30 cellular contexts compared by ENCODE assay signal in the genomic region with DNA sequence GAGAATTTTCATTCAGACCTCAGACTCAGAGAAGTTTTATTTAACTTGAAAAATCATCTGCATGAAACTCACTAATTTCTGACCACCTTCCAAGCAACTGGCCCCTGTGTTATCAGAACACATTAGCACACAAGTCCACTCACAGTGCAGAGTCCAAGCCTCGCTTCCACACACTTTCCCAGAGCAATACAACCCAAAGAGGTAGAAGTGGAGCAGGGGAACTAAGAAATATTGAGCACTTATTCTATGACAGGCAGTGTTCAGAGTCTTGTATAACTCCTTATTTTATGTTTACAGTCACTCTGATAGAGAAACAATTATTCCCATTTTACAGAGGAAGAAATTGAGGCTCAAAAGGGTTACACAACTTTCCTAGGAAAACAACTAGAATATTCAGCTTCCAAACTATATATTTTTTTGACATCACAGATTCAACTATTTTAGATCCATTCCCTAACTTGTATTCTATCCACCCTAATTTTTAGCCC. TPM values are rescaled to one million over a fixed set of nuclear protein-coding genes. Genes with fewer than 3 reads are reported as not detected.
DNase-seq lines count a peak whose midpoint lies in the region; ATAC-seq, FAIRE-seq and TF ChIP-seq lines count a peak whose summit lies in the region.
"Had no signal": no experiment of that assay in that cellular context is flagged by ENCODE, and none has a peak within 500 bp of the region (broad histone marks: within the 10 kb centered on the region; RNA-seq: fewer than 3 reads in every experiment).

No MANE protein-coding gene starts in this region.

- peaks cover 27% of the 10 kb centered on the region for H3K4me1 Mint-ChIP-seq in activated CD8-positive, alpha-beta memory T cell treated with anti-CD3 and anti-CD28 coated beads, Interleukin-2, amount 10 ng/mL, durations not matched to agents 7 days and 5 days

- FAIRE-seq in K562 (lab: Jason Lieb, UNC) = no peak
- FAIRE-seq: endometrium, TTC549 had no signal

- TF ChIP-seq POLR2A in K562 (conservative IDR thresholded peaks at IDR 0.05) = no peak

- H3K9ac ChIP-seq in K562 (ENCODE audit: insufficient read depth in 1 of 2, low read depth in 2 of 2, low read length in 2 of 2) = no peak overlapping the region
- H3K9ac ChIP-seq: SK-N-SH had no signal

- BruUV-seq in K562 (replicated peaks; lab: Mats Ljungman, UMichigan) = no TSS peak

- no peak for ATAC-seq in activated CD8-positive, alpha-beta memory T cell treated with anti-CD3 and anti-CD28 coated beads, Interleukin-2, amount 10 ng/mL, durations not matched to agents 7 days and 5 days
- ATAC-seq in K562 (no peak), left lobe of liver (peak; percentile 82), upper lobe of right lung (no peak)
- ATAC-seq: activated CD4-positive, CD25-positive, alpha-beta regulatory T cell treated with anti-CD3 and anti-CD28 coated beads, Interleukin-2, amount 50 U/mL, for 24 hours; body of pancreas; gastrocnemius medialis; stimulated activated naive B cell treated with anti-CD40 and anti-IgM and Interleukin-4, amounts not matched to agents 10 μg/mL and 1 μg/mL and 100 μg/mL, for 72 hours; T-helper 17 cell had no signal

- no peak overlapping the region for H3K4me3 Mint-ChIP-seq in activated CD8-positive, alpha-beta memory T cell treated with anti-CD3 and anti-CD28 coated beads, Interleukin-2, amount 10 ng/mL, durations not matched to agents 7 days and 5 days
- H3K4me3 Mint-ChIP-seq: activated naive CD4-positive, alpha-beta T cell treated with anti-CD3 and anti-CD28 coated beads, Interleukin-2, amount 10 ng/mL, durations not matched to agents 7 days and 5 days; CD4-positive, CD25-positive, alpha-beta regulatory T cell; stimulated activated naive B cell treated with anti-CD40 and anti-IgM and Interleukin-4, amounts not matched to agents 10 μg/mL and 1 μg/mL and 100 μg/mL, for 72 hours; T-helper 17 cell; type B pancreatic cell had no signal

- H3K9me3 ChIP-seq in K562 (replicated peaks; ENCODE audit: control insufficient read depth, insufficient read depth, low read depth, low read length) (no peaks in the 10 kb centered on the region), upper lobe of right lung (no peaks in the 10 kb centered on the region)
- H3K9me3 ChIP-seq: adrenal gland, body of pancreas, gastrocnemius medialis, SK-N-SH had no signal

- H3K36me3 Mint-ChIP-seq in activated CD8-positive, alpha-beta memory T cell treated with anti-CD3 and anti-CD28 coated beads, Interleukin-2, amount 10 ng/mL, durations not matched to agents 7 days and 5 days = peaks cover 2% of the 10 kb centered on the region
- H3K36me3 Mint-ChIP-seq: activated naive CD4-positive, alpha-beta T cell treated with anti-CD3 and anti-CD28 coated beads, Interleukin-2, amount 10 ng/mL, durations not matched to agents 7 days and 5 days; CD4-positive, CD25-positive, alpha-beta regulatory T cell; stimulated activated naive B cell treated with anti-CD40 and anti-IgM and Interleukin-4, amounts not matched to agents 10 μg/mL and 1 μg/mL and 100 μg/mL, for 72 hours; type B pancreatic cell had no signal

- H3K9me3 Mint-ChIP-seq in activated CD8-positive, alpha-beta memory T cell treated with anti-CD3 and anti-CD28 coated beads, Interleukin-2, amount 10 ng/mL, durations not matched to agents 7 days and 5 days (ENCODE audit: low read depth) = no peaks in the 10 kb centered on the region
- H3K9me3 Mint-ChIP-seq: activated naive CD4-positive, alpha-beta T cell treated with anti-CD3 and anti-CD28 coated beads, Interleukin-2, amount 10 ng/mL, durations not matched to agents 7 days and 5 days; activated T-helper 17 cell treated with anti-CD3 and anti-CD28 coated beads, Interleukin-2, amount 50 U/mL, for 72 hours; stimulated activated naive B cell treated with anti-CD40 and anti-IgM and Interleukin-4, amounts not matched to agents 10 μg/mL and 1 μg/mL and 100 μg/mL, for 72 hours; type B pancreatic cell had no signal

- DNase-seq in activated CD8-positive, alpha-beta memory T cell treated with anti-CD3 and anti-CD28 coated beads, Interleukin-2, amount 10 ng/mL, durations not matched to agents 7 days and 5 days = no peak
- no peak for DNase-seq in activated CD8-positive, alpha-beta memory T cell treated with anti-CD3 and anti-CD28 coated beads, Interleukin-2, amount 50 U/mL, for 4 hours
- DNase-seq in K562 (ENCODE audit: extremely low read depth in 1 of 4, low spot score in 3 of 4) = no peak
- no peak for DNase-seq in left lobe of liver (ENCODE audit: low spot score)
- DNase-seq in posterior cingulate gyrus = no peak
- no peak for DNase-seq in upper lobe of right lung
- no peak for DNase-seq in Ammon's horn (ENCODE audit: low spot score)
- no peak for DNase-seq in NCI-H187 (lab: John Stamatoyannopoulos, UW)
- DNase-seq: activated CD4-positive, alpha-beta T cell treated with anti-CD3 and anti-CD28 coated beads, Interleukin-2, amount 50 U/mL, for 4 hours; activated naive CD4-positive, alpha-beta T cell treated with anti-CD3 and anti-CD28 coated beads, Interleukin-2, amount 10 ng/mL, durations not matched to agents 7 days and 5 days; adrenal gland; body of pancreas; CD4-positive, CD25-positive, alpha-beta regulatory T cell; cerebellar nuclear complex; gastrocnemius medialis; H7; Kasumi-1; MV-4-11; NCI-H1436 treated with DMSO at 0.1 percent for 48 hours; NCI-H2107; SK-N-SH; stimulated activated naive B cell treated with anti-CD40 and anti-IgM and Interleukin-4, amounts not matched to agents 10 μg/mL and 1 μg/mL and 100 μg/mL, for 72 hours; substantia nigra; T-helper 17 cell had no signal

- no peak overlapping the region for H3K4me3 ChIP-seq in K562
- H3K4me3 ChIP-seq in upper lobe of right lung = no peak overlapping the region
- H3K4me3 ChIP-seq: adrenal gland, body of pancreas, gastrocnemius medialis had no signal

- peaks cover 3 to 10% of the 10 kb centered on the region in 2 experiments; a peak in 3 of 5 replicates for H3K27me3 ChIP-seq in K562 (ENCODE audit: control insufficient read depth in 2 of 2, insufficient read depth in 2 of 2, low read length in 2 of 2)
- H3K27me3 ChIP-seq in upper lobe of right lung = no peaks in the 10 kb centered on the region
- H3K27me3 ChIP-seq: body of pancreas, gastrocnemius medialis had no signal

- WGBS in K562 (ENCODE audit: insufficient coverage, low coverage, missing lambda C conversion rate) = 0% methylated on average over 1 of the region's 1 CpG

- no peak overlapping the region for H2AFZ ChIP-seq in K562 (ENCODE audit: low read depth, low read length)

- no peaks in the 10 kb centered on the region for H3K9me1 ChIP-seq in K562 (ENCODE audit: control insufficient read depth, insufficient read depth, low read length)

- H4K20me1 ChIP-seq in K562 (replicated peaks; ENCODE audit: control insufficient read depth, insufficient read depth, low read length) = no peaks in the 10 kb centered on the region

- in situ Hi-C loops in K562 (cut with MboI) = no loop called here

- H3K4me2 ChIP-seq in K562 (ENCODE audit: insufficient read depth, low read length) = no peak overlapping the region

- no peaks in the 10 kb centered on the region for H3K79me2 ChIP-seq in K562 (ENCODE audit: control insufficient read depth, insufficient read depth, low read length)

- no peak for TF ChIP-seq EP300 in K562 (IDR thresholded peaks at IDR 0.05; ENCODE audit: low read length)

- H3K27ac ChIP-seq in K562 (ENCODE audit: extremely low read depth, low read depth, low read length) = no peak overlapping the region
- no peak overlapping the region for H3K27ac ChIP-seq in upper lobe of right lung
- H3K27ac ChIP-seq: adrenal gland, body of pancreas had no signal

- H3K4me1 ChIP-seq in K562 (replicated peaks in 1 of 2; ENCODE audit: control insufficient read depth in 2 of 2, insufficient read depth in 2 of 2, low read length in 2 of 2) = no peaks in the 10 kb centered on the region
- no peaks in the 10 kb centered on the region for H3K4me1 ChIP-seq in upper lobe of right lung
- H3K4me1 ChIP-seq: adrenal gland, body of pancreas had no signal

- CTCF ChIA-PET in activated CD8-positive, alpha-beta memory T cell treated with anti-CD3 and anti-CD28 coated beads, Interleukin-2, amount 10 ng/mL, durations not matched to agents 7 days and 5 days (lab: Charles Lee) = interaction anchor here (0.9 to 1.6 kb wide), 3 partner anchors 14 to 241 kb away, joined by 3 to 7 read pairs (median 3); no protein-coding TSS in a partner anchor
- CTCF ChIA-PET in K562 (lab: Yijun Ruan, JAX; ENCODE audit: low intra/inter-chr PET ratio) = no interaction called here

- H3K27ac Mint-ChIP-seq in activated CD8-positive, alpha-beta memory T cell treated with anti-CD3 and anti-CD28 coated beads, Interleukin-2, amount 10 ng/mL, durations not matched to agents 7 days and 5 days = peak overlapping the region; percentile 86
- H3K27ac Mint-ChIP-seq: activated naive CD4-positive, alpha-beta T cell treated with anti-CD3 and anti-CD28 coated beads, Interleukin-2, amount 10 ng/mL, durations not matched to agents 7 days and 5 days; activated T-helper 17 cell treated with anti-CD3 and anti-CD28 coated beads, Interleukin-2, amount 50 U/mL, for 72 hours; stimulated activated naive B cell treated with anti-CD40 and anti-IgM and Interleukin-4, amounts not matched to agents 10 μg/mL and 1 μg/mL and 100 μg/mL, for 72 hours; type B pancreatic cell had no signal

- no peak for TF ChIP-seq CTCF in K562 (IDR thresholded peaks at IDR 0.05 in 2 of 3, conservative IDR thresholded peaks at IDR 0.05 in 1 of 3; ENCODE audit: insufficient read depth in 2 of 3, low read depth in 1 of 3, low read length in 3 of 3)
- TF ChIP-seq CTCF in upper lobe of right lung (IDR thresholded peaks at IDR 0.05) = no peak

- no peaks in the 10 kb centered on the region for H3K27me3 Mint-ChIP-seq in activated CD8-positive, alpha-beta memory T cell treated with anti-CD3 and anti-CD28 coated beads, Interleukin-2, amount 10 ng/mL, durations not matched to agents 7 days and 5 days
- H3K27me3 Mint-ChIP-seq: CD4-positive, CD25-positive, alpha-beta regulatory T cell; T-helper 17 cell; type B pancreatic cell had no signal

- H3K36me3 ChIP-seq in K562 (ENCODE audit: control insufficient read depth, insufficient read depth, low read length) = no peaks in the 10 kb centered on the region
- no peaks in the 10 kb centered on the region for H3K36me3 ChIP-seq in upper lobe of right lung
- H3K36me3 ChIP-seq: adrenal gland, gastrocnemius medialis had no signal

- intact Hi-C loops in K562 (cut with micrococcal nuclease) = no loop called here
- intact Hi-C loops in posterior cingulate gyrus (cut with DNase I) = no loop called here
- intact Hi-C loops in upper lobe of right lung (cut with DNase I) = no loop called here

- no peak for TF ChIP-seq RAD21 in K562 (CRISPR knock-in tag; conservative IDR thresholded peaks at IDR 0.05 in 1 of 2, IDR thresholded peaks at IDR 0.05 in 1 of 2)

- POLR2A ChIA-PET in K562 (lab: Yijun Ruan, JAX) = no interaction called here

RNA-seq across cellular contexts. Expression of gene TMEM154, which starts 18.3 kb away (rescaled TPM):
- 10 to 100 TPM; 23.9 to 25.4 TPM for total RNA-seq in activated CD8-positive, alpha-beta memory T cell treated with anti-CD3 and anti-CD28 coated beads, Interleukin-2, amount 10 ng/mL, durations not matched to agents 7 days and 5 days
- total RNA-seq in K562 (2011; cell fraction: chromatin; rRNA removed; ENCODE audit: low replicate concordance) = 0.30 and 0.39 TPM in 2 replicates
- total RNA-seq in K562 (2011; cell fraction: nucleolus; rRNA removed) = 0.13 TPM in 1 of 2 replicates, not detected in the other
- total RNA-seq in K562 (2011; cell fraction: nucleoplasm; rRNA removed) = 0.07 and 0.08 TPM in 2 replicates
- total RNA-seq in K562 (2014; rRNA removed) = 0.27 and 2.1 TPM in 2 replicates
- total RNA-seq in K562 (2014; rRNA removed; fragmentation: Illumina TruSeq; extraction: Trizol) = 1.8 and 2.4 TPM in 2 replicates
- 1.6 and 2.0 TPM in 2 replicates for total RNA-seq in K562 (2015; rRNA removed; fragmentation: Illumina TruSeq; extraction: Trizol)
- 1.6 and 2.0 TPM in 2 replicates for total RNA-seq in K562 (2021)
- polyA plus RNA-seq in K562 (2011; rRNA removed) = 0.04 and 0.13 TPM in 2 replicates
- under 0.01 and 0.04 TPM in 2 replicates for polyA plus RNA-seq in K562 (2011; cell fraction: cytosol; rRNA removed)
- 0.01 TPM in 2 replicates for polyA plus RNA-seq in K562 (2011; cell fraction: nucleus; rRNA removed)
- 1.1 and 25.7 TPM in 2 replicates for polyA plus RNA-seq in K562 (2012)
- 0.58 and 0.96 TPM in 2 replicates for polyA plus RNA-seq in K562 (2014; fragmentation: Illumina TruSeq; extraction: Trizol)
- under 1 TPM; 0.38 to 0.73 TPM for polyA plus RNA-seq in K562 (2014; fragmentation: Nextera tagmentation; extraction: Ambion mirVana)
- 0.56 and 1.6 TPM in 2 replicates for polyA plus RNA-seq in K562 (2014; rRNA removed)
- polyA minus RNA-seq in K562 (2011; rRNA and poly(A)+ RNA removed) = 0.06 and 0.11 TPM in 2 replicates
- not detected in 2 replicates for polyA minus RNA-seq in K562 (2011; cell fraction: cytosol; rRNA and poly(A)+ RNA removed)
- under 0.01 and 0.13 TPM in 2 replicates for polyA minus RNA-seq in K562 (2011; cell fraction: nucleus; rRNA and poly(A)+ RNA removed)
- 2.1 TPM for total RNA-seq in left lobe of liver
- total RNA-seq in upper lobe of right lung = 12.7 TPM
- polyA plus RNA-seq: neural cell had no signal
